Comparison of ENCODE assay signal across 1 cellular context in the genomic region with DNA sequence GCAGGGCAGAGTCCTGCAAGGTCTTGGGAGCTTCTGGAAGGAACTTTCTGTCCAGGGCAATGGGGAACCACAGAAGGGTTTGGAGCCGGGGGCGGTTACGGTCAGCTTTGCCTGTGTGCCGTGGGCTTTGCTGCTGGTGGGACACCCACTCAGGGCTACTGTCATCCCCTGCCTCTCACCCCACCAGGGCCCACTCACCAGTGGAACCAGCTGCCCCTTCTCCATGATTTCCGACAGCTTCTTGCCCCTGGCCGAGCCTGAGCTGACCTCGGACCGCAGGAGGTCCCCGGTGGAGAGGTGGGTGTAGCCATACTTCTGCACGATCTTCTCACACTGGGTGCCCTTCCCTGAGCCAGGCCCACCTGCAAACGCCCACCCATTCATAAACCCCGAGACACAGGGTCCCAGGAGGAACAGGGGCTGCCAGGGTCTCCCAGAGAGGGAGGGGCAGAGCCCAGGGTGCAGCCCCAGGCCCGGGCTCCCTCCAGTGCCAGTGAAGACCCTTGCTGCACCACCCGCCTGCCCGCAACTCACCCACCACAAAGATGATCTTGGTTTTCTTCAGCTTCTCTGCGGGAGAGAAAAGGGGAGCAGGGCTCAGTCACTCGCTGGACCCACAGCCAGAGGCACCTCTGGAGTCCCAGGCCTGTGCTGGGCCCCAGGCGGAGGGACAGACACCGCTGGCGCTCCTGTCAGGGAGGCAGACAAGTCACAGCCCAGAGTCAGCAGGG.
TF ChIP-seq lines count a peak whose summit lies in the region.

No MANE protein-coding gene starts in this region.

TF ChIP-seq in H1, 55 proteins besides CTCF, POLR2A, EP300 and RAD21:
- TF ChIP-seq YY1 (IDR thresholded peaks at IDR 0.05; ENCODE audit: low read depth, low read length): no peak
